8 cellular contexts compared by ENCODE assay signal in the genomic region with DNA sequence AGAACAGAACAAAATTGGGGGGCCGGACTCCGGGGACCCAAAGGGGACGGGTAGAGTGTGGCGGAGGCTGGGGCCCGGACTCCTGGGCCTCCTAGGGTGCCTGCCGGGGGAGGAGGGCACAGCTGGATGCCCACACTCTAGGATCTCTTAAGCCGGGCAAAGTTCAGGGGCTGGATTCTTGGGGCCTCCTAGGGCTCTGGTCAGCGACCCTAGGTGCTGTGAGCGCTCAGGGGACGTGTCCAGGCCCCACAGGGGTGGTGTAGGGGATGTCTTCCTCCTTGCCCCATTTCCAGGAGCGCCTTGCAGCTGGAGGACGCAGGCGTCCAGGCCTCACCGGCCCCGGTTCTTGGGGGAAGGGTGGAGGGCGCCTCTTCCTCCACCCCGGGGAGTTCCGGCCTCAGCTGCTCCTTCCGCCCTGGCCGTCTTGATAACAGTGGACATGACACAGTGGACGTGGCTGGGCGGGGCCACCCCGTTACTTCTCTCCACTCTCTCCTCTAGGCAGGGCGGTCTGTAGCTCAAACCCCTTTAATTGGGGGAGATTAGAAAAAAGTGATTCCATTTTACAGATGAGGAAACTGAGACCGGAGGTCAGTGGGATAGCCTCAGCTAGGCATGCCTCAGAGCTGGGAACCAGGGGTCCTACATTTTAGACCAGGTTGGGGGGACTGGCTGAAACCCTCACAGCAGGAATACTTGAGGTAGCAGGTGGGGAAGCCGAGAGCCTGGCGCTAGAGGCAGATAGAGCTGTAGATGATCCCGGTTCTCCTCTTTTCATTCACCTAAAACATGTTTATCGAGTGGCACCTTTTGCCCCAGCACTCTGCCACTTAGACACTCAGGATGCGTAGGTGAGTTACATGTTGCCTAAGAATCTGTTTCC. TPM values are rescaled to one million over a fixed set of nuclear protein-coding genes. Genes with fewer than 3 reads are reported as not detected.
DNase-seq lines count a peak whose midpoint lies in the region; ATAC-seq and TF ChIP-seq lines count a peak whose summit lies in the region.

No MANE protein-coding gene starts in this region.

- H3K36me3 Mint-ChIP-seq in activated CD4-positive, alpha-beta T cell treated with anti-CD3 and anti-CD28 coated beads for 36 hours (ENCODE audit: low read depth) = peaks cover 15% of the 10 kb centered on the region

- H3K36me3 ChIP-seq in MG63 (no peaks in the 10 kb centered on the region), breast epithelium (no peaks in the 10 kb centered on the region), right lobe of liver (no peaks in the 10 kb centered on the region), vagina (no peaks in the 10 kb centered on the region)

- H3K27me3 ChIP-seq in MG63 (peaks cover 37% of the 10 kb centered on the region), breast epithelium (no peaks in the 10 kb centered on the region), right lobe of liver (no peaks in the 10 kb centered on the region), vagina (peaks cover 8% of the 10 kb centered on the region)

- TF ChIP-seq CTCF in breast epithelium (IDR thresholded peaks at IDR 0.05) = no peak
- no peak for TF ChIP-seq CTCF in right lobe of liver (IDR thresholded peaks at IDR 0.05)
- TF ChIP-seq CTCF in vagina (IDR thresholded peaks at IDR 0.05) = no peak
- TF ChIP-seq CTCF in GM13976 (IDR thresholded peaks at IDR 0.05; ENCODE audit: borderline replicate concordance, control extremely low read depth, extremely low read depth, insufficient read depth, missing control alignments) = no peak

- H3K9me3 Mint-ChIP-seq in activated CD4-positive, alpha-beta T cell treated with anti-CD3 and anti-CD28 coated beads for 36 hours (ENCODE audit: low read depth) = peaks cover 7% of the 10 kb centered on the region

- 52% methylated on average over 11 of the region's 30 CpGs for WGBS in right lobe of liver (ENCODE audit: insufficient coverage, low coverage, low lambda C conversion rate, missing lambda C conversion rate)

- in situ Hi-C loops in GM13976 (cut with MboI; ENCODE audit: low sequenced_read_pairs, unreplicated experiment) = no loop called here

- ATAC-seq in activated CD4-positive, alpha-beta T cell treated with anti-CD3 and anti-CD28 coated beads for 36 hours = peak; percentile 25
- peak; percentile 42 to 68 (median 62) for ATAC-seq in right lobe of liver

- intact Hi-C loops in activated CD4-positive, alpha-beta T cell treated with anti-CD3 and anti-CD28 coated beads for 36 hours (cut with DNase I, micrococcal nuclease) = loop anchor here (1.0 to 2.0 kb wide), 6 partner anchors 8 to 283 kb away; a partner anchor contains a TSS
- intact Hi-C loops in breast epithelium (cut with DNase I; ENCODE audit: low total_unique reads) (no loop called here), right lobe of liver (cut with DNase I) (no loop called here), vagina (cut with DNase I) (no loop called here)

- peak overlapping the region; percentile 78 for H3K4me3 Mint-ChIP-seq in activated CD4-positive, alpha-beta T cell treated with anti-CD3 and anti-CD28 coated beads for 36 hours

- H3K4me3 ChIP-seq in MG63 (peak overlapping the region; percentile 38), breast epithelium (peak overlapping the region; percentile 46 to 74 (median 61)), right lobe of liver (peak overlapping the region; percentile 77 to 82 (median 79)), vagina (peak overlapping the region; percentile 41 to 60)

- H3K9me3 ChIP-seq in MG63 (no peaks in the 10 kb centered on the region), breast epithelium (no peaks in the 10 kb centered on the region), right lobe of liver (no peaks in the 10 kb centered on the region), vagina (no peaks in the 10 kb centered on the region)

- CTCF ChIA-PET in activated CD4-positive, alpha-beta T cell treated with anti-CD3 and anti-CD28 coated beads for 36 hours (lab: Charles Lee) = interaction anchor here (0.5 to 2.1 kb wide), 7 partner anchors 14 to 689 kb away, joined by 3 to 11 read pairs (median 4); a partner anchor contains a TSS

- POLR2A ChIA-PET in activated CD4-positive, alpha-beta T cell treated with anti-CD3 and anti-CD28 coated beads for 36 hours (lab: Charles Lee) = interaction anchor here (0.8 kb wide), 1 partner anchor 8 kb away, joined by 6 read pairs; a partner anchor contains a TSS

- H3K27ac Mint-ChIP-seq in activated CD4-positive, alpha-beta T cell treated with anti-CD3 and anti-CD28 coated beads for 36 hours = peak overlapping the region; percentile 78

- H3K4me1 ChIP-seq in breast epithelium (no peaks in the 10 kb centered on the region), right lobe of liver (peaks cover 0 to 4% (median 0%) of the 10 kb centered on the region in 4 donors), vagina (peaks cover 6% of the 10 kb centered on the region)

- TF ChIP-seq POLR2A in breast epithelium (IDR thresholded peaks at IDR 0.05) = no peak
- TF ChIP-seq POLR2A in right lobe of liver (IDR thresholded peaks at IDR 0.05) = no peak
- TF ChIP-seq POLR2A in vagina (IDR thresholded peaks at IDR 0.05) = no peak

- no peak for DNase-seq in activated CD4-positive, alpha-beta T cell treated with anti-CD3 and anti-CD28 coated beads for 36 hours
- no peak for DNase-seq in activated CD4-positive, alpha-beta T cell treated with anti-CD3 and anti-CD28 coated beads for 1 hour
- DNase-seq in MG63 (no peak), breast epithelium (ENCODE audit: low spot score in 2 of 2) (no peak), right lobe of liver (peak; percentile 63 to 76 (median 71)), vagina (ENCODE audit: extremely low spot score in 2 of 2) (no peak), GM13976 (ENCODE audit: low spot score) (no peak), HuH-7.5 (ENCODE audit: low spot score) (no peak)

- peaks cover 22% of the 10 kb centered on the region for H3K4me1 Mint-ChIP-seq in activated CD4-positive, alpha-beta T cell treated with anti-CD3 and anti-CD28 coated beads for 36 hours

- no peaks in the 10 kb centered on the region for H3K27me3 Mint-ChIP-seq in activated CD4-positive, alpha-beta T cell treated with anti-CD3 and anti-CD28 coated beads for 36 hours

- H3K27ac ChIP-seq in breast epithelium = peak overlapping the region; percentile 88 to 92
- H3K27ac ChIP-seq in right lobe of liver = peak overlapping the region; percentile 72 to 86 (median 77)
- H3K27ac ChIP-seq in vagina = peak overlapping the region; percentile 76

RNA-seq across cellular contexts. Expression of a gene that starts 0.7 kb away (rescaled TPM):
- total RNA-seq in activated CD4-positive, alpha-beta T cell treated with anti-CD3 and anti-CD28 coated beads for 36 hours = 10 to 100 TPM; 75.2 to 83.0 TPM
- 3.5 TPM in 1 of 2 replicates, not detected in the other for total RNA-seq in MG63 (2014; rRNA removed; shearing (Covaris generic); ENCODE audit: low replicate concordance)
- 10 to 100 TPM; 15.4 to 55.3 (median 37.0) TPM for total RNA-seq in breast epithelium
- total RNA-seq in right lobe of liver = 10 to 100 TPM; 27.5 to 45.7 (median 39.1) TPM
- total RNA-seq in vagina = 64.3 TPM

RNA-seq across cellular contexts. Expression of a gene that starts 4.1 kb away (rescaled TPM):
- 1 to 10 TPM; 1.7 to 1.8 TPM for total RNA-seq in activated CD4-positive, alpha-beta T cell treated with anti-CD3 and anti-CD28 coated beads for 36 hours
- not detected in 2 replicates for total RNA-seq in MG63 (2014; rRNA removed; shearing (Covaris generic); ENCODE audit: low replicate concordance)
- total RNA-seq in breast epithelium (1 to 10 TPM in 2 of 3 donors, not detected in 1; 4.9 to 6.7 TPM), right lobe of liver (1 to 10 TPM in 1 of 6 experiments, under 1 TPM in 2, not detected in 3; 0.90 to 1.5 (median 0.95) TPM), vagina (not detected)

RNA-seq across cellular contexts. Expression of a gene that starts 8.0 kb away (rescaled TPM):
- 10 to 100 TPM; 45.1 to 99.4 TPM for total RNA-seq in activated CD4-positive, alpha-beta T cell treated with anti-CD3 and anti-CD28 coated beads for 36 hours
- 0.39 and 69.0 TPM in 2 replicates for total RNA-seq in MG63 (2014; rRNA removed; shearing (Covaris generic); ENCODE audit: low replicate concordance)
- total RNA-seq in breast epithelium (10 to 100 TPM; 23.7 to 40.4 (median 33.1) TPM), right lobe of liver (10 to 100 TPM in 4 of 6 experiments, 1 to 10 TPM in 2; 6.8 to 83.9 (median 56.5) TPM), vagina (16.7 TPM)

RNA-seq across cellular contexts. Expression of a gene that starts 8.3 kb away (rescaled TPM):
- total RNA-seq in activated CD4-positive, alpha-beta T cell treated with anti-CD3 and anti-CD28 coated beads for 36 hours = 10 to 100 TPM; 45.9 to 48.3 TPM
- total RNA-seq in MG63 (2014; rRNA removed; shearing (Covaris generic); ENCODE audit: low replicate concordance) = 71.0 and 115 TPM in 2 replicates
- total RNA-seq in breast epithelium (10 to 100 TPM; 41.3 to 49.0 (median 41.9) TPM), right lobe of liver (10 to 100 TPM; 12.8 to 21.3 (median 17.8) TPM), vagina (44.0 TPM)

RNA-seq across cellular contexts. Expression of a gene that starts 31.2 kb away (rescaled TPM):
- total RNA-seq in activated CD4-positive, alpha-beta T cell treated with anti-CD3 and anti-CD28 coated beads for 36 hours = not detected
- not detected in 2 replicates for total RNA-seq in MG63 (2014; rRNA removed; shearing (Covaris generic); ENCODE audit: low replicate concordance)
- total RNA-seq in breast epithelium (not detected), right lobe of liver (1 to 10 TPM in 1 of 6 experiments, under 1 TPM in 1, not detected in 4; 0.63 to 2.4 TPM), vagina (not detected)

Comparison
In these comparisons a context has a peak if more than half of its experiments do, and no peak if none do; other contexts are left out.
1. DNase-seq: peak in right lobe of liver (3 of 3); none in activated CD4-positive, alpha-beta T cell treated with anti-CD3 and anti-CD28 coated beads for 36 hours (single experiment), activated CD4-positive, alpha-beta T cell treated with anti-CD3 and anti-CD28 coated beads for 1 hour (single experiment), MG63 (single experiment), breast epithelium (0 of 2), vagina (0 of 2), GM13976 (single experiment) and HuH-7.5 (single experiment).
2. intact Hi-C loops: an anchor here in activated CD4-positive, alpha-beta T cell treated with anti-CD3 and anti-CD28 coated beads for 36 hours (1.0 to 2.0 kb wide); none called in breast epithelium, right lobe of liver and vagina.
3. Peak in every context shown above with its lines, with median percentiles within 50 percentile points of each other: H3K4me3 ChIP-seq and H3K27ac ChIP-seq.